8 cellular contexts compared by ENCODE assay signal in genomic region chr5:140547508-140548299, GRCh38. TPM values are rescaled to one million over a fixed set of nuclear protein-coding genes. Genes with fewer than 3 reads are reported as not detected.
DNase-seq lines count a peak whose midpoint lies in the region; ATAC-seq lines count a peak whose summit lies in the region.

EIF4EBP3 (plus strand) TSS chr5:140547662; CDS start chr5:140547738, 76 bp downstream.

- peak; percentile 99 for ATAC-seq in GM18511 (IDR thresholded peaks at IDR 0.05; ENCODE audit: unreplicated experiment)
- peak; percentile 97 for ATAC-seq in HG03025 (IDR thresholded peaks at IDR 0.05; ENCODE audit: low FRiP score, unreplicated experiment)
- ATAC-seq in left lobe of liver = peak; percentile 84

- no peak within 1 kb of the TSS for H3K4me3 ChIP-seq in SJCRH30

- no peaks in the 10 kb centered on the region for H3K9me3 ChIP-seq in SJCRH30 (replicated peaks)

- H3K4me1 ChIP-seq in SJCRH30 = no peaks in the 10 kb centered on the region

- no peak within 1 kb of the TSS for H3K27ac ChIP-seq in SJCRH30

- peak; percentile 90 for DNase-seq in NCI-H2227 (lab: John Stamatoyannopoulos, UW; ENCODE audit: unreplicated experiment)
- peak; percentile 81 to 86 for DNase-seq in activated CD4-positive, alpha-beta T cell treated with anti-CD3 and anti-CD28 coated beads, Interleukin-2, amount 50 U/mL, for 4 hours
- DNase-seq in dermis blood vessel endothelial cell = peak; percentile 98
- DNase-seq in left lobe of liver (ENCODE audit: low spot score) = peak; percentile 99
- peak; percentile 86 to 89 for DNase-seq in stimulated activated CD4-positive, alpha-beta T cell treated with anti-CD3 and anti-CD28 coated beads, Interleukin-2, amount 100 ng/mL, for 24 hours
- DNase-seq in SJCRH30 = no peak

- no peaks in the 10 kb centered on the region for H3K27me3 ChIP-seq in SJCRH30

- peaks cover 53% of the 10 kb centered on the region for H3K36me3 ChIP-seq in SJCRH30

RNA-seq across cellular contexts. Expression of gene EIF4EBP3, which starts in this region (rescaled TPM):
- total RNA-seq in dermis blood vessel endothelial cell = 0.37 and 0.51 TPM in 2 replicates
- 11.3 TPM for total RNA-seq in left lobe of liver
- 0.57 and 1.3 TPM in 2 replicates for total RNA-seq in SJCRH30 (2014; rRNA removed; shearing (Covaris generic))

Comparison
In these comparisons a context has a peak if more than half of its experiments do, and no peak if none do; other contexts are left out.
1. Peak in DNase-seq in dermis blood vessel endothelial cell; RNA of the gene not detected or under 1 TPM.
2. DNase-seq: peak in NCI-H2227 (single experiment), activated CD4-positive, alpha-beta T cell treated with anti-CD3 and anti-CD28 coated beads, Interleukin-2, amount 50 U/mL, for 4 hours (2 of 2), left lobe of liver (single experiment) and stimulated activated CD4-positive, alpha-beta T cell treated with anti-CD3 and anti-CD28 coated beads, Interleukin-2, amount 100 ng/mL, for 24 hours (2 of 2); none in SJCRH30 (0 of 2).
3. Peak in every context shown above with its lines, with median percentiles within 50 percentile points of each other: ATAC-seq.